ENCODE assay signal across 9 cellular contexts in the genomic region with DNA sequence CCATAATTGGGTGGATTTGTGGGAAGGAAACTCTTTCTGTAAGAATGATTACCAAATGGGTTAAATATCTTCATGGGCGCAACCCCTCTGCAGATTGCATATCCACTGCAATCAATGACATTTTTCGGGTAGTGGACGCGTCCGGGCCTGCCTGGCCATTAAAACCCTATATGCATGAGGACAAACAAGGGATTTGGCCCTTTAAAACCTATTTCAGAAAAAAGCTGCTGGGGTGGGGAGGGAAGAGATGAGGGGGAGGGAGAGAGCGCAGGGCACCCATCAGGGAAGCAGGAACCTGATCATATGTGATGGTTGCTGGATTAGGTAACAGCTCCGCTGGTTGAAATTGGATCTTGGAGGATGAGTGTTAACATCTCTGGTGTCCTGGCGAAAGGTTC.
DNase-seq lines count a peak whose midpoint lies in the region; ATAC-seq and TF ChIP-seq lines count a peak whose summit lies in the region.
"Had no signal": no experiment of that assay in that cellular context is flagged by ENCODE, and none has a peak within 500 bp of the region (broad histone marks: within the 10 kb centered on the region; RNA-seq: fewer than 3 reads in every experiment).

No MANE protein-coding gene starts in this region.

- TF ChIP-seq POLR2A in prostate gland (IDR thresholded peaks at IDR 0.05) = no peak

- 25% methylated on average over 8 of the region's 8 CpGs for WGBS in prostate gland

- TF ChIP-seq CTCF in prostate gland (IDR thresholded peaks at IDR 0.05) = no peak

- peak overlapping the region; percentile 25; the same call in 1 of the 2 replicates for H3K9ac ChIP-seq in HUES48 (ENCODE audit: low read depth, low read length)

- intact Hi-C loops in prostate gland (cut with DNase I) = loop anchor here (5.0 to 10.0 kb wide), 3 partner anchors 171 to 287 kb away; no protein-coding TSS in a partner anchor

- H3K4me1 ChIP-seq in HUES48 (ENCODE audit: control insufficient read depth, insufficient read depth, low read length) (peaks cover 28% of the 10 kb centered on the region), prostate gland (replicated peaks) (peaks cover 18% of the 10 kb centered on the region)

- DNase-seq in NCI-H345 (lab: John Stamatoyannopoulos, UW) (peak; percentile 71), caudate nucleus (lab: John Stamatoyannopoulos, UW) (peak in 9 of 61 donors; percentile 14 to 56 (median 30)), prostate gland (ENCODE audit: low spot score) (peak; percentile 63), cortex of kidney (lab: John Stamatoyannopoulos, UW) (no peak), amniotic stem cell (lab: John Stamatoyannopoulos, UW) (no peak)
- DNase-seq in activated CD4-positive, alpha-beta T cell treated with anti-CD3 and anti-CD28 coated beads, Interleukin-2, amount 50 U/mL, for 4 hours = no peak

- H3K36me3 ChIP-seq in HUES48 (ENCODE audit: control insufficient read depth, insufficient read depth, low read length) (peaks cover 7% of the 10 kb centered on the region), prostate gland (no peaks in the 10 kb centered on the region)

- peak overlapping the region; percentile 90 for H3K27ac ChIP-seq in HUES48 (ENCODE audit: low read depth, low read length)
- H3K27ac ChIP-seq in caudate nucleus (ENCODE audit: low read depth, low read length) = peak overlapping the region; percentile 53
- H3K27ac ChIP-seq in prostate gland = peak overlapping the region; percentile 48 to 51
- H3K27ac ChIP-seq: HL-60 had no signal

- H3K4me3 ChIP-seq in HUES48 (ENCODE audit: low read depth, low read length) = no peak overlapping the region
- no peak overlapping the region for H3K4me3 ChIP-seq in prostate gland

- H3K9me3 ChIP-seq in HUES48 (ENCODE audit: control insufficient read depth, insufficient read depth, low read length) = no peaks in the 10 kb centered on the region
- no peaks in the 10 kb centered on the region for H3K9me3 ChIP-seq in prostate gland

- H3K27me3 ChIP-seq in HUES48 (ENCODE audit: control insufficient read depth, insufficient read depth, low read length) = no peaks in the 10 kb centered on the region
- no peaks in the 10 kb centered on the region for H3K27me3 ChIP-seq in prostate gland (replicated peaks; ENCODE audit: insufficient read depth)

- ATAC-seq in GM21576 (IDR thresholded peaks at IDR 0.05; ENCODE audit: unreplicated experiment) = no peak

Comparison
In these comparisons a context has a peak if more than half of its experiments do, and no peak if none do; other contexts are left out.
1. DNase-seq: peak in NCI-H345 (single experiment) and prostate gland (single experiment); none in activated CD4-positive, alpha-beta T cell treated with anti-CD3 and anti-CD28 coated beads, Interleukin-2, amount 50 U/mL, for 4 hours (0 of 2), cortex of kidney (single experiment) and amniotic stem cell (single experiment).
2. Peak in every context shown above with its lines, with median percentiles within 50 percentile points of each other: H3K27ac ChIP-seq.